ENCODE assay signal across 9 cellular contexts in the genomic region with DNA sequence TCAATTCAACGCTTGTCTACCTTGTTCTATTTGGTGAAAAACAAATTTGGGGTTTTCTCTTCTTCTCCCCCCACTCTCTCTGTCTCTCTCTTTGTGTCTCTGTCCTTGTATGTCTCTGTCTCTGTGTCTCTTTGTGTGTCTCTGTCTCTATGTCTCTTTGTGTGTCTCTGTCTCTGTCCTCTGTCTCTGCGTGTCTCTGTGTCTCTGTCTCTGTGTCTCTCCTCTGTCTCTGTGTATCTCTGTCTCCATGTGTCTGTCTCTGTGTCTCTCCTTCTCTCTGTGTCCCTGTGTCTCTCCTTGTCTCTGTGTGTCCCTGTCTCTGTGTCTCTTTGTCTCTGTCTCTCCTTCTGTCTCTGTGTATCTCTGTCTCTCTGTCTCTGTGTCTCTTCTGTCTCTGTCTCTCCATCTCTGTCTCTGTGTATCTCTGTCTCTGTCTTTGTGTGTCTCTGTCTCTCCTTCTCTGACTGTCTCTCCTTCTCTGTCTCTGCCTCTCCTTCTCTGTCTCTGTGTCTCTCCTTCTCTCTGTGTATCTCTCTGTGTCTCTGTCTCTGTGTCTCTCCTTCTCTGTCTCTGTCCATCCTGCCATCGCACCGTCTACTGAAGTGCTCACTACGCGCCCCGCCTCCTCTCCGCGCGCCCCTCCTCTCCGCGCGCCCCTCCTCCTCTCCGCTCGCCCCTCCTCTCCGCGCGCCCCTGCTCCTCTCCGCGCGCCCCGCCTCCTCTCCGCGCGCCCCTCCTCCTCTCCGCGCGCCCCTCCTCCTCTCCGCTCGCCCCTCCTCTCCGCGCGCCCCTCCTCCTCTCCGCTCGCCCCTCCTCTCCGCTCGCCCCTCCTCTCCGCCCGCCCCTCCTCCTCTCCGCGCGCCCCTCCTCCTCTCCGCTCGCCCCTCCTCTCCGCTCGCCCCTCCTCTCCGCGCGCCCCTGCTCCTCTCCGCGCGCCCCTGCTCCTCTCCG. TPM values are rescaled to one million over a fixed set of nuclear protein-coding genes. Genes with fewer than 3 reads are reported as not detected.
DNase-seq lines count a peak whose midpoint lies in the region; ATAC-seq lines count a peak whose summit lies in the region.
"Had no signal": no experiment of that assay in that cellular context is flagged by ENCODE, and none has a peak within 500 bp of the region (broad histone marks: within the 10 kb centered on the region; RNA-seq: fewer than 3 reads in every experiment).

No MANE protein-coding gene starts in this region.

- no peaks in the 10 kb centered on the region for H3K36me3 ChIP-seq in MG63
- H3K36me3 ChIP-seq in iPS-20b (ENCODE audit: insufficient read depth, low read depth, low read length): no peaks in the 10 kb centered on the region
- H3K36me3 ChIP-seq in subcutaneous abdominal adipose tissue (ENCODE audit: control insufficient read depth in 5 of 5, insufficient read depth in 5 of 5, low read length in 5 of 5): no peaks in the 10 kb centered on the region

- H3K27ac Mint-ChIP-seq in activated T-cell treated with anti-CD3 and anti-CD28 coated beads, Interleukin-2, amount 50 U/mL, for 72 hours: peak overlapping the region; percentile 13

- no peaks in the 10 kb centered on the region for H3K9me3 Mint-ChIP-seq in activated T-cell treated with anti-CD3 and anti-CD28 coated beads, Interleukin-2, amount 50 U/mL, for 72 hours

- peaks cover 66% of the 10 kb centered on the region for H3K27me3 Mint-ChIP-seq in activated T-cell treated with anti-CD3 and anti-CD28 coated beads, Interleukin-2, amount 50 U/mL, for 72 hours (ENCODE audit: low read depth)

- no peaks in the 10 kb centered on the region for H3K9me3 ChIP-seq in MG63
- no peaks in the 10 kb centered on the region for H3K9me3 ChIP-seq in iPS-20b (ENCODE audit: insufficient read depth, low read depth, low read length)
- H3K9me3 ChIP-seq in subcutaneous abdominal adipose tissue (ENCODE audit: control insufficient read depth in 5 of 5, low read length in 5 of 5): no peaks in the 10 kb centered on the region

- H3K4me3 Mint-ChIP-seq in activated T-cell treated with anti-CD3 and anti-CD28 coated beads, Interleukin-2, amount 50 U/mL, for 72 hours: peak overlapping the region; percentile 78 to 87

- in situ Hi-C loops in Caki2 (cut with HindIII; ENCODE audit: low pct_unique_long_range_greater_than_20kb, low sequenced_read_pairs): no loop called here

- H3K36me3 Mint-ChIP-seq in activated T-cell treated with anti-CD3 and anti-CD28 coated beads, Interleukin-2, amount 50 U/mL, for 72 hours (ENCODE audit: insufficient read depth in 2 of 2): no peaks in the 10 kb centered on the region

- H3K4me1 ChIP-seq in iPS-20b (ENCODE audit: insufficient read depth, low read length): no peaks in the 10 kb centered on the region
- H3K4me1 ChIP-seq in subcutaneous abdominal adipose tissue (ENCODE audit: control insufficient read depth in 5 of 5, insufficient read depth in 5 of 5, low read length in 5 of 5): peaks cover 3 to 37% (median 31%) of the 10 kb centered on the region in 5 donors

- H3K9ac ChIP-seq in iPS-20b (ENCODE audit: low read depth, low read length) (no peak overlapping the region), subcutaneous abdominal adipose tissue (ENCODE audit: low read length in 5 of 5) (peak overlapping the region in 1 of 5 donors; percentile 59)

- H3K27ac ChIP-seq in iPS-20b (ENCODE audit: low read length) (no peak overlapping the region), subcutaneous abdominal adipose tissue (ENCODE audit: low read depth, low read length) (no peak overlapping the region)

- peak in 1 of 2 donors; percentile 59 for ATAC-seq in activated T-cell treated with anti-CD3 and anti-CD28 coated beads, Interleukin-2, amount 50 U/mL, for 72 hours (replicated peaks in 1 of 2)
- no peak for ATAC-seq in GM19035 (IDR thresholded peaks at IDR 0.05; ENCODE audit: unreplicated experiment)

- H3K4me3 ChIP-seq in MG63 (peak overlapping the region; percentile 48), iPS-20b (ENCODE audit: low read length) (peak overlapping the region; percentile 49), subcutaneous abdominal adipose tissue (ENCODE audit: low read depth in 1 of 5, low read length in 5 of 5) (peak overlapping the region; percentile 47 to 77 (median 65))

- H3K27me3 ChIP-seq in MG63 (peaks cover 6% of the 10 kb centered on the region; the same call in 1 of the 2 replicates), iPS-20b (ENCODE audit: insufficient read depth, low read length) (peaks cover 83% of the 10 kb centered on the region), subcutaneous abdominal adipose tissue (ENCODE audit: control insufficient read depth in 5 of 5, insufficient read depth in 4 of 5, low read length in 5 of 5) (peaks cover 9 to 21% (median 17%) of the 10 kb centered on the region in 5 donors)

- peaks cover 25% of the 10 kb centered on the region for H3K4me1 Mint-ChIP-seq in activated T-cell treated with anti-CD3 and anti-CD28 coated beads, Interleukin-2, amount 50 U/mL, for 72 hours (ENCODE audit: low read depth)

- DNase-seq in Caki2 (ENCODE audit: low read depth): peak; percentile 61
- peak; percentile 43 for DNase-seq in MG63
- peak; percentile 40 to 49 for DNase-seq in activated T-cell treated with anti-CD3 and anti-CD28 coated beads, Interleukin-2, amount 50 U/mL, for 72 hours
- DNase-seq in COLO829 (ENCODE audit: low spot score): no peak
- DNase-seq in RKO (ENCODE audit: low spot score): no peak

RNA-seq across cellular contexts. Expression of gene LRCOL1, which starts 12.8 kb away (rescaled TPM):
- total RNA-seq in Caki2 (2014; rRNA removed; shearing (Covaris generic); ENCODE audit: low replicate concordance): not detected in 2 replicates
- total RNA-seq in MG63 (2014; rRNA removed; shearing (Covaris generic); ENCODE audit: low replicate concordance): not detected in 2 replicates
- not detected for total RNA-seq in activated T-cell treated with anti-CD3 and anti-CD28 coated beads, Interleukin-2, amount 50 U/mL, for 72 hours
- total RNA-seq: NCI-H460 had no signal

RNA-seq across cellular contexts. Expression of gene P2RX2, which starts 21.0 kb away (rescaled TPM):
- not detected in 2 replicates for total RNA-seq in Caki2 (2014; rRNA removed; shearing (Covaris generic); ENCODE audit: low replicate concordance)
- not detected in 2 replicates for total RNA-seq in MG63 (2014; rRNA removed; shearing (Covaris generic); ENCODE audit: low replicate concordance)
- total RNA-seq in activated T-cell treated with anti-CD3 and anti-CD28 coated beads, Interleukin-2, amount 50 U/mL, for 72 hours: not detected
- total RNA-seq: NCI-H460 had no signal

Comparison
In these comparisons a context has a peak if more than half of its experiments do, and no peak if none do; other contexts are left out.
1. DNase-seq: peak in Caki2 (single experiment), MG63 (single experiment) and activated T-cell treated with anti-CD3 and anti-CD28 coated beads, Interleukin-2, amount 50 U/mL, for 72 hours (2 of 2); none in COLO829 (single experiment) and RKO (single experiment).
2. Peak in every context shown above with its lines, with median percentiles within 50 percentile points of each other: H3K4me3 ChIP-seq.